Comparison of ENCODE assay signal across 8 cellular contexts in the genomic region with DNA sequence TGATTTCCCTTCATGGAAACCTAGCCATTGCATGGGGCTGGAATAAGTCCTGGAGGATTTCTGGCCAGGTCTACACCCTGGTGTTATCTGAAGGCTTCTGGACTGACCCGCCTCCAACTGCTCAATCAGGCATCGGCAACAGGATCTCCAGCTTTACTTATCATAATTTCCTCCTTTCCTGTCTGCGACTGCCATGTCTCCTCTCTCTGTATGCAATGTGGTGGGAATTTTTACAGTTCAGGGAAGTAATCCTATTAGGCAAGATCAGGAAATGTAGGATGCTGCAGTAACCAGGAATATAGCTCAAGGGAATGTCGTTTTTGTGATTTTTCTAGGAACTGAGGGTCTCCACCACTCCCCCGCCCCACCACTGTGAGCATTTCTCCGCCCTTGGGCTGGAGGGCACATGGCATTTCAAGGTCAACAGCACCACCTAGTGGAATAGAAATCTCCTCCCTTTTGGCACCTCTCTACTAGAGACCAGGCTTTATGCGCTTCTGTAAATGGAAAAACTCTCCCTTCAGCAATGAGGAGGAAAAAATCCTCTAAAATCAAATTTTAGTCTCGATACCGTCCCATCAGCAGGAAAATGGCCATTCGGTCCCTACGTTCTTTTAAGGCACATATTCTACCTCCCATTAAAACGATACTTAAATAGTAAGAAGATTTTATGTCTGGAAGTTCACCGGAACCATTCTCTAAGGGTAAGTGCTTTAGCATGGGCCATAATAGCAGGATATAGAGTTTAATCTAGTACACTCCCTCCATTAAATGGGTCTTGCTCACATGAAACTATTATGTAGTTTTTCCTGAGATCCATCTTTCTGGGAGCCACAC.
DNase-seq lines count a peak whose midpoint lies in the region; ATAC-seq, FAIRE-seq and TF ChIP-seq lines count a peak whose summit lies in the region.

No MANE protein-coding gene starts in this region.

- no peaks in the 10 kb centered on the region for H3K27me3 ChIP-seq in bronchial epithelial cell (ENCODE audit: control insufficient read depth, insufficient read depth, low read length)

- H3K4me3 ChIP-seq in bronchial epithelial cell (ENCODE audit: low read depth, low read length), result no peak overlapping the region

- H3K27ac ChIP-seq in 22Rv1, result no peak overlapping the region

- H3K36me3 Mint-ChIP-seq in T-helper 17 cell (ENCODE audit: low read depth), result peaks cover 3% of the 10 kb centered on the region

- H3K36me3 ChIP-seq in bronchial epithelial cell (ENCODE audit: control insufficient read depth, insufficient read depth, low read length), result no peaks in the 10 kb centered on the region

- ATAC-seq in HG02610 (IDR thresholded peaks at IDR 0.05; ENCODE audit: unreplicated experiment), result peak; percentile 91
- peak; percentile 82 for ATAC-seq in T-helper 17 cell

- H3K9me3 ChIP-seq in T-helper 17 cell (ENCODE audit: control insufficient read depth, low read length, poor library complexity, severe bottlenecking), result no peaks in the 10 kb centered on the region

- peaks cover 6% of the 10 kb centered on the region for H3K4me1 Mint-ChIP-seq in T-helper 17 cell

- peaks cover 37% of the 10 kb centered on the region for H3K27me3 Mint-ChIP-seq in T-helper 17 cell

- no peak overlapping the region for H3K4me3 Mint-ChIP-seq in T-helper 17 cell

- TF ChIP-seq CTCF in 22Rv1 (IDR thresholded peaks at IDR 0.05), result peak; percentile 75
- TF ChIP-seq CTCF in GM12873 (IDR thresholded peaks at IDR 0.05; ENCODE audit: insufficient read depth, low read depth, low read length, missing control alignments), result peak; percentile 76
- TF ChIP-seq CTCF in bronchial epithelial cell (IDR thresholded peaks at IDR 0.05; ENCODE audit: insufficient read depth, low read length, severe bottlenecking), result peak; percentile 81

- DNase-seq in NCI-H1048 (lab: John Stamatoyannopoulos, UW) (peak; percentile 11), T-helper 17 cell (peak in 2 of 3 donors; percentile 13 to 27), bronchial epithelial cell (ENCODE audit: low read depth) (peak; percentile 44), kidney glomerular epithelial cell (lab: John Stamatoyannopoulos, UW) (peak; percentile 42)
- peak; percentile 23 to 24 for DNase-seq in stimulated activated CD4-positive, alpha-beta T cell treated with anti-CD3 and anti-CD28 coated beads, Interleukin-2, amount 100 ng/mL, for 48 hours

- no peak for FAIRE-seq in bronchial epithelial cell (lab: Jason Lieb, UNC)

- H3K27ac Mint-ChIP-seq in T-helper 17 cell, result no peak overlapping the region
